8 cellular contexts compared by ENCODE assay signal in the genomic region with DNA sequence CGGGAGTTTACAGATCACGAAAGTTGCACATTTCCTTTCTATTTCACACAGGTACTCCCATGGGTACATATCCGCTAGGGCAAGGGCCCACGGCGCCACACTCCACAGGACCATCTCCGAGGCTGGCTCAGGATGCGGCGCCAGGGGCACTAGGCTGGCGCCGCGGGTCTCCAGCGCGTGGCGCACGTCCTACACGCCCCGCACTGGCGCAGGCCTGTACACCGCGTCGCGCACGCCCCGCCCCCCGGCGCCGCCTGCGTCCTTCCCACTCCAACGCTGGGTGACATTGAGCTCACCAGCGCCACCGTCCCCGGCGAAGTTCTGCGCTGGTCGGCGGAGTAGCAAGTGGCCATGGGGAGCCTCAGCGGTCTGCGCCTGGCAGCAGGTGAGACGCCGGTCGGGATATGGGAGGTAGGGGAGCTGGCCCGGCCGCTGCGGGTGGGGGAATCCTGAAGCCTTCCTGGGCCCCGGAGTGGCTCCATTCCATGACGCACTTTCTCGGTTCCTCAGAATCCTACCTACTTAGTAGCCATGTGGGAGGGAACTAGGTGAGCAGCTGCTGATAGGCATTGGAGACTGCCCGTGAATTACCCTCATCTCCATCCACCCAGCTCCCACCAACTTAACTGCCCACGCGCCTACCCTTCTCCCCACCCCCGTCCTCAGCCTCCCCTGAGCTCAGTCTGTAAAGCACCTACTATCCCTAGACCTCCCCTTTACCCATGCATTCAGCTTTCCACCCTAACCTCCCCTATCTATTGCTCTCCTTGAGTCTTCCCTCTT. TPM values are rescaled to one million over a fixed set of nuclear protein-coding genes. Genes with fewer than 3 reads are reported as not detected.
A peak's percentile ranks its signal among the peaks of the same experiment; 100 is the strongest.
DNase-seq lines count a peak whose midpoint lies in the region; TF ChIP-seq lines count a peak whose summit lies in the region.

A gene with protein sequence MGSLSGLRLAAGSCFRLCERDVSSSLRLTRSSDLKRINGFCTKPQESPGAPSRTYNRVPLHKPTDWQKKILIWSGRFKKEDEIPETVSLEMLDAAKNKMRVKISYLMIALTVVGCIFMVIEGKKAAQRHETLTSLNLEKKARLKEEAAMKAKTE (plus strand): TSS at position 268 of the 783 bp plus-strand sequence. CDS start 84 bp downstream, at position 352.

- H3K27me3 ChIP-seq in HAP-1 (ENCODE audit: low read depth) (no peaks in the 10 kb centered on the region), MG63 (no peaks in the 10 kb centered on the region), neural progenitor cell (no peaks in the 10 kb centered on the region), subcutaneous abdominal adipose tissue (ENCODE audit: control insufficient read depth in 5 of 5, insufficient read depth in 4 of 5, low read length in 5 of 5) (no peaks in the 10 kb centered on the region)

- H2AFZ ChIP-seq in neural progenitor cell (replicated peaks): peak within 1 kb of the TSS; percentile 86

- H3K4me1 ChIP-seq in HAP-1 (peaks cover 15% of the 10 kb centered on the region), neural progenitor cell (peaks cover 19% of the 10 kb centered on the region), subcutaneous abdominal adipose tissue (ENCODE audit: control insufficient read depth in 5 of 5, insufficient read depth in 5 of 5, low read length in 5 of 5) (peaks cover 0 to 34% (median 27%) of the 10 kb centered on the region in 5 donors)

- peaks cover 46% of the 10 kb centered on the region for H3K79me2 ChIP-seq in neural progenitor cell (ENCODE audit: low read depth)

- H3K9me3 Mint-ChIP-seq in neural progenitor cell: no peaks in the 10 kb centered on the region

- H3K36me3 ChIP-seq in HAP-1 (replicated peaks) (no peaks in the 10 kb centered on the region), MG63 (peaks cover 10% of the 10 kb centered on the region), neural progenitor cell (no peaks in the 10 kb centered on the region), subcutaneous abdominal adipose tissue (ENCODE audit: control insufficient read depth in 5 of 5, insufficient read depth in 5 of 5, low read length in 5 of 5) (peaks cover 0 to 2% (median 0%) of the 10 kb centered on the region in 5 donors)

- H3K4me3 ChIP-seq in HAP-1 (peak within 1 kb of the TSS; percentile 64), MG63 (peak within 1 kb of the TSS; percentile 89), fibroblast of villous mesenchyme (ENCODE audit: low read depth, low read length) (peak within 1 kb of the TSS; percentile 97), neural progenitor cell (peak within 1 kb of the TSS; percentile 68), subcutaneous abdominal adipose tissue (ENCODE audit: low read depth in 1 of 5, low read length in 5 of 5) (peak within 1 kb of the TSS; percentile 93 to 100 (median 97))

- H3K4me2 ChIP-seq in neural progenitor cell: peak within 1 kb of the TSS; percentile 81

- peaks cover 3% of the 10 kb centered on the region for H3K27me3 Mint-ChIP-seq in neural progenitor cell (ENCODE audit: insufficient read depth, low read depth)

- TF ChIP-seq CTCF in fibroblast of villous mesenchyme (IDR thresholded peaks at IDR 0.05; ENCODE audit: insufficient read depth, low read depth, low read length): peak; percentile 46
- TF ChIP-seq CTCF in neural progenitor cell (IDR thresholded peaks at IDR 0.05): peak; percentile 63

- H3K36me3 Mint-ChIP-seq in neural progenitor cell: peaks cover 2% of the 10 kb centered on the region

- H3K9me3 ChIP-seq in HAP-1: no peaks in the 10 kb centered on the region
- H3K9me3 ChIP-seq in MG63: no peaks in the 10 kb centered on the region
- no peaks in the 10 kb centered on the region for H3K9me3 ChIP-seq in neural progenitor cell (ENCODE audit: low read depth)
- no peaks in the 10 kb centered on the region for H3K9me3 ChIP-seq in subcutaneous abdominal adipose tissue (ENCODE audit: control insufficient read depth in 5 of 5, low read length in 5 of 5)

- H3K9ac ChIP-seq in neural progenitor cell: peak within 1 kb of the TSS; percentile 54
- H3K9ac ChIP-seq in subcutaneous abdominal adipose tissue (ENCODE audit: low read length in 5 of 5): peak within 1 kb of the TSS; percentile 78 to 96 (median 87)

- H3F3A ChIP-seq in neural progenitor cell (ENCODE audit: low read depth): peaks cover 7% of the 10 kb centered on the region

- H3K27ac Mint-ChIP-seq in neural progenitor cell: peak within 1 kb of the TSS; percentile 59

- H4K20me1 ChIP-seq in neural progenitor cell (ENCODE audit: low read depth): no peaks in the 10 kb centered on the region

- H3K4me1 Mint-ChIP-seq in neural progenitor cell: peaks cover 30% of the 10 kb centered on the region

- DNase-seq in GDM1 (lab: John Stamatoyannopoulos, UW) (peak; percentile 92), HAP-1 (ENCODE audit: low spot score in 2 of 2) (peak; percentile 89 to 97), MG63 (peak; percentile 93), SHP77 treated with DMSO at 0.1 percent for 48 hours (lab: John Stamatoyannopoulos, UW) (peak; percentile 88), activated gamma-delta T cell (lab: John Stamatoyannopoulos, UW) (peak; percentile 91), fibroblast of villous mesenchyme (ENCODE audit: low read depth) (peak; percentile 84), neural progenitor cell (ENCODE audit: low spot score) (peak; percentile 96)

- H3K27ac ChIP-seq in neural progenitor cell (peak within 1 kb of the TSS; percentile 23), subcutaneous abdominal adipose tissue (ENCODE audit: low read depth, low read length) (peak within 1 kb of the TSS; percentile 80)

- H3K4me3 Mint-ChIP-seq in neural progenitor cell: peak within 1 kb of the TSS; percentile 95

- in situ Hi-C loops in HAP-1 (cut with MboI; ENCODE audit: low sequenced_read_pairs): no loop called here

RNA-seq across cellular contexts. Expression of the gene that starts here (rescaled TPM):
- total RNA-seq in MG63 (2014; rRNA removed; shearing (Covaris generic); ENCODE audit: low replicate concordance): 43.5 and 88.0 TPM in 2 replicates
- total RNA-seq in fibroblast of villous mesenchyme (4.2 and 7.3 TPM in 2 replicates), neural progenitor cell (ENCODE audit: low replicate concordance) (29.3 and 66.1 TPM in 2 replicates)

Comparison
In these comparisons a context has a peak if more than half of its experiments do, and no peak if none do; other contexts are left out.
1. Peak in every context shown above with its lines: DNase-seq, H3K4me3 ChIP-seq and H3K27ac ChIP-seq.